ENCODE assay signal across 1 cellular context in the genomic region with DNA sequence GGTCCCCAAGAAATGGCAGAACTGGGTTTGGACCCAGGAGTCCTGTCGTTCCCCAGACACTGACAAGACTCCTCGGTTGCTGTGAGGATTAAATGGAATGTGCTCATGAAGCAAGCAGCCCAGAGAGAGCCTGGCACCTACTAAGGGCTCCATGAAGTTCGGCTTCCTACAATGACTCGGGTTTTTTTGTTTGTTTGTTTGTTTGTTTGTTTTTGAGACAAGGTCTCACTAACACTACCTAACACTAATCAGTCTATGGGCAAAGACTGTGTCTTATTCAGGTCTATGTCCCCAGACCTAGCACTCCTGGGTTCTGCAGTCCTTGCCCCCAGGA.
TF ChIP-seq lines count a peak whose summit lies in the region.

No MANE protein-coding gene starts in this region.

TF ChIP-seq in WTC11, 78 proteins besides CTCF, POLR2A, EP300 and RAD21 (continued from another document):
- TF ChIP-seq JUN (CRISPR knock-in tag; IDR thresholded peaks at IDR 0.05), result no peak
